Comparison of ENCODE assay signal across 10 cellular contexts in genomic region chr17:76758570-76758969, GRCh38.
"Had no signal": no experiment of that assay in that cellular context is flagged by ENCODE, and none has a peak within 500 bp of the region (broad histone marks: within the 10 kb centered on the region; RNA-seq: fewer than 3 reads in every experiment).

No MANE protein-coding gene starts in this region.

- H3K4me2 ChIP-seq: GM23338 had no signal

- H3K4me3 Mint-ChIP-seq: GM23338, H9, HFFc6, IgD-negative memory B cell had no signal

- FAIRE-seq: H1, H54, HepG2 had no signal

- DNase-seq: H9, HCEC 1CT, HFFc6, KG1 had no signal

- H3K27me3 Mint-ChIP-seq: IgD-negative memory B cell had no signal

- H3K9me3 Mint-ChIP-seq: GM23338, H9, HFFc6, IgD-negative memory B cell had no signal

- H3K4me3 ChIP-seq: GM23338 had no signal

- H3K27ac Mint-ChIP-seq: GM23338, H9, HFFc6, IgD-negative memory B cell had no signal

- H3K27ac ChIP-seq: HL-60 had no signal

- H2AFZ ChIP-seq: GM23338 had no signal
